Comparison of ENCODE assay signal across 17 cellular contexts in the genomic region with DNA sequence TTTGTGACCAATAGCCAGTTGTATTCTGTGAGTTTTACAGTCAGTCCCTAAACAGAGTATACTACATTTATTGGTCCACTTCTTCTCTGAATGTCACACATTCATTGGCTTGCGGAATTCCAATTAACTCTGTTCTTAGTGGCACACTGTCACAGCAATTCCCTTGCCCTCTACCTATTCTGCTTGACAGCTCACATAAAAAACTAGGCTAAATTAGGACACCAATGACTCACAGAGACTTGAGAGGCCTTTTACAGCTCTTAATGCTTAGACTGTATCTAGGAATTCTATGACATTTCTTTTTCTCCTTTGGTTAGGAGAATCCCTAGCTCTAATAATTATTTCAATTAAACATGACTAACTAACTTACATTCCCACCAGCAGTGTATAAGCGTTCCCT.
DNase-seq lines count a peak whose midpoint lies in the region; ATAC-seq and TF ChIP-seq lines count a peak whose summit lies in the region.
"Had no signal": no experiment of that assay in that cellular context is flagged by ENCODE, and none has a peak within 500 bp of the region (broad histone marks: within the 10 kb centered on the region; RNA-seq: fewer than 3 reads in every experiment).

No MANE protein-coding gene starts in this region.

- no CpG with 5 or more reads among the region's 2 CpGs for WGBS in neuronal stem cell (ENCODE audit: extremely low coverage in 2 of 2, insufficient read length in 2 of 2, insufficient replicate concordance in 1 of 2), 2 donors

- H3K18ac ChIP-seq in neuronal stem cell (ENCODE audit: low read length): no peak overlapping the region

- H3K9me3 ChIP-seq in PC-3 (ENCODE audit: low read length): no peaks in the 10 kb centered on the region
- no peaks in the 10 kb centered on the region for H3K9me3 ChIP-seq in neuronal stem cell (replicated peaks in 1 of 2; ENCODE audit: control insufficient read depth in 2 of 2, insufficient read depth in 1 of 2, low read depth in 1 of 2, low read length in 2 of 2)
- no peaks in the 10 kb centered on the region for H3K9me3 ChIP-seq in right atrium auricular region
- H3K9me3 ChIP-seq: gastroesophageal sphincter, prostate gland had no signal

- no peak overlapping the region for H3K4me3 ChIP-seq in PC-3 (ENCODE audit: low read length)
- H3K4me3 ChIP-seq in fibroblast of the aortic adventitia (ENCODE audit: low read depth, low read length): no peak overlapping the region
- H3K4me3 ChIP-seq in neuronal stem cell (ENCODE audit: low read length in 2 of 2): no peak overlapping the region
- H3K4me3 ChIP-seq in right atrium auricular region: no peak overlapping the region
- H3K4me3 ChIP-seq: gastroesophageal sphincter, prostate gland had no signal

- no peak overlapping the region for H3K4ac ChIP-seq in neuronal stem cell (ENCODE audit: low read length)

- intact Hi-C loops in PC-3 (cut with micrococcal nuclease): loop anchor here (10.0 kb wide), 1 partner anchor 897 kb away; no protein-coding TSS in a partner anchor

- H3K27ac ChIP-seq in PC-3 (ENCODE audit: low read length): no peak overlapping the region
- H3K27ac ChIP-seq in neuronal stem cell (replicated peaks; ENCODE audit: low read length): no peak overlapping the region
- no peak overlapping the region for H3K27ac ChIP-seq in right atrium auricular region
- H3K27ac ChIP-seq: gastroesophageal sphincter, prostate gland had no signal

- no peak overlapping the region for H4K91ac ChIP-seq in neuronal stem cell (ENCODE audit: low read depth, low read length, poor library complexity)

- H3K27me3 ChIP-seq in PC-3 (ENCODE audit: low read length) (no peaks in the 10 kb centered on the region), neuronal stem cell (ENCODE audit: control insufficient read depth in 3 of 3, insufficient read depth in 3 of 3, low read depth in 1 of 3, low read length in 3 of 3) (no peaks in the 10 kb centered on the region), right atrium auricular region (no peaks in the 10 kb centered on the region)
- H3K27me3 ChIP-seq: gastroesophageal sphincter had no signal

- H3F3A ChIP-seq in PC-3 (ENCODE audit: low read length, unreplicated experiment): no peaks in the 10 kb centered on the region

- no peak overlapping the region for H4K8ac ChIP-seq in neuronal stem cell (ENCODE audit: low read depth, low read length)

- H3K9me2 ChIP-seq in PC-3 (replicated peaks; ENCODE audit: low read length): no peaks in the 10 kb centered on the region

- no peaks in the 10 kb centered on the region for H4K20me1 ChIP-seq in PC-3 (ENCODE audit: low read length)

- no peak overlapping the region for H2BK12ac ChIP-seq in neuronal stem cell (ENCODE audit: low read length)

- POLR2A ChIA-PET in PC-3 (lab: Charles Lee; ENCODE audit: unreplicated experiment): no interaction called here

- no peak overlapping the region for H3K14ac ChIP-seq in neuronal stem cell (ENCODE audit: low read length)

- CTCF ChIA-PET in PC-3 (lab: Charles Lee): interaction anchor here (0.6 kb wide), 1 partner anchor 645 kb away, joined by 4 read pairs; no protein-coding TSS in a partner anchor

- H3K36me3 ChIP-seq in PC-3 (ENCODE audit: low read depth, low read length) (no peaks in the 10 kb centered on the region), neuronal stem cell (replicated peaks in 1 of 2; ENCODE audit: control insufficient read depth in 2 of 2, insufficient read depth in 2 of 2, low read length in 2 of 2) (no peaks in the 10 kb centered on the region), right atrium auricular region (no peaks in the 10 kb centered on the region)
- H3K36me3 ChIP-seq: gastroesophageal sphincter, prostate gland had no signal

- H2BK120ac ChIP-seq in neuronal stem cell (ENCODE audit: low read depth, low read length): no peak overlapping the region

- H2BK15ac ChIP-seq in neuronal stem cell (ENCODE audit: low read length): no peak overlapping the region

- no TSS peak for BruUV-seq in PC-3 (replicated peaks; lab: Mats Ljungman, UMichigan)

- no peak overlapping the region for H3K9ac ChIP-seq in PC-3 (ENCODE audit: low read length)
- H3K9ac ChIP-seq in neuronal stem cell (ENCODE audit: low read depth, low read length, poor library complexity): no peak overlapping the region

- peak; percentile 85 for ATAC-seq in PC-3
- ATAC-seq: gastroesophageal sphincter, natural killer cell had no signal

- H3K79me1 ChIP-seq in neuronal stem cell (ENCODE audit: low read depth, low read length): no peaks in the 10 kb centered on the region

- no peaks in the 10 kb centered on the region for H3K4me1 ChIP-seq in PC-3 (ENCODE audit: insufficient read depth, low read length)
- H3K4me1 ChIP-seq in neuronal stem cell (ENCODE audit: control insufficient read depth in 2 of 2, insufficient read depth in 1 of 2, low read depth in 1 of 2, low read length in 2 of 2): no peaks in the 10 kb centered on the region
- no peaks in the 10 kb centered on the region for H3K4me1 ChIP-seq in right atrium auricular region
- H3K4me1 ChIP-seq: prostate gland had no signal

- H3K4me2 ChIP-seq in PC-3 (ENCODE audit: low read length) (no peak overlapping the region), neuronal stem cell (ENCODE audit: insufficient read depth, low read length, poor library complexity, severe bottlenecking) (no peak overlapping the region)

- no peaks in the 10 kb centered on the region for H3K79me2 ChIP-seq in PC-3 (ENCODE audit: low read length)

- DNase-seq in EH (ENCODE audit: low read depth) (peak; percentile 65), PC-3 (peak; percentile 20), fibroblast of the aortic adventitia (ENCODE audit: low read depth) (peak; percentile 9), neuronal stem cell (ENCODE audit: low spot score) (peak; percentile 4), NOMO-1 treated with dmso at 0.1 percent for 144 hours (lab: John Stamatoyannopoulos, UW; ENCODE audit: unreplicated experiment) (no peak), KG1 (lab: John Stamatoyannopoulos, UW) (no peak), NCI-H146 treated with DMSO at 0.1 percent for 48 hours (lab: John Stamatoyannopoulos, UW; ENCODE audit: unreplicated experiment) (no peak), right atrium auricular region (ENCODE audit: low spot score) (no peak)
- DNase-seq: activated CD4-positive, alpha-beta T cell treated with anti-CD3 and anti-CD28 coated beads, Interleukin-2, amount 50 U/mL, for 1 hour; activated CD8-positive, alpha-beta memory T cell treated with anti-CD3 and anti-CD28 coated beads, Interleukin-2, amount 50 U/mL, for 48 hours; activated gamma-delta T cell treated with Interleukin-2 at 50 U/mL for 16 hours; natural killer cell; NCI-H187 treated with DMSO at 0.1 percent for 48 hours; NCI-H510A; SHP77 had no signal

- H2AK5ac ChIP-seq in neuronal stem cell (ENCODE audit: low read depth, low read length): no peak overlapping the region

- H3K23ac ChIP-seq in neuronal stem cell (ENCODE audit: low read depth, low read length, poor library complexity): no peak overlapping the region

- H2AFZ ChIP-seq in PC-3 (ENCODE audit: low read length): no peak overlapping the region
- no peak overlapping the region for H2AFZ ChIP-seq in neuronal stem cell (ENCODE audit: low read length)

- no peak overlapping the region for H2BK5ac ChIP-seq in neuronal stem cell (ENCODE audit: low read length)

- TF ChIP-seq CTCF in PC-3 (conservative IDR thresholded peaks at IDR 0.05; ENCODE audit: low read depth, low read length): no peak
- TF ChIP-seq CTCF in fibroblast of the aortic adventitia (IDR thresholded peaks at IDR 0.05; ENCODE audit: insufficient read depth, low read length): no peak
- no peak for TF ChIP-seq CTCF in right atrium auricular region (IDR thresholded peaks at IDR 0.05)

Comparison
In these comparisons a context has a peak if more than half of its experiments do, and no peak if none do; other contexts are left out.
1. DNase-seq: peak in EH (single experiment), PC-3 (single experiment), fibroblast of the aortic adventitia (single experiment) and neuronal stem cell (single experiment); none in NOMO-1 treated with dmso at 0.1 percent for 144 hours (single experiment), KG1 (single experiment), NCI-H146 treated with DMSO at 0.1 percent for 48 hours (single experiment) and right atrium auricular region (single experiment).